8 cellular contexts compared by ENCODE assay signal in the genomic region with DNA sequence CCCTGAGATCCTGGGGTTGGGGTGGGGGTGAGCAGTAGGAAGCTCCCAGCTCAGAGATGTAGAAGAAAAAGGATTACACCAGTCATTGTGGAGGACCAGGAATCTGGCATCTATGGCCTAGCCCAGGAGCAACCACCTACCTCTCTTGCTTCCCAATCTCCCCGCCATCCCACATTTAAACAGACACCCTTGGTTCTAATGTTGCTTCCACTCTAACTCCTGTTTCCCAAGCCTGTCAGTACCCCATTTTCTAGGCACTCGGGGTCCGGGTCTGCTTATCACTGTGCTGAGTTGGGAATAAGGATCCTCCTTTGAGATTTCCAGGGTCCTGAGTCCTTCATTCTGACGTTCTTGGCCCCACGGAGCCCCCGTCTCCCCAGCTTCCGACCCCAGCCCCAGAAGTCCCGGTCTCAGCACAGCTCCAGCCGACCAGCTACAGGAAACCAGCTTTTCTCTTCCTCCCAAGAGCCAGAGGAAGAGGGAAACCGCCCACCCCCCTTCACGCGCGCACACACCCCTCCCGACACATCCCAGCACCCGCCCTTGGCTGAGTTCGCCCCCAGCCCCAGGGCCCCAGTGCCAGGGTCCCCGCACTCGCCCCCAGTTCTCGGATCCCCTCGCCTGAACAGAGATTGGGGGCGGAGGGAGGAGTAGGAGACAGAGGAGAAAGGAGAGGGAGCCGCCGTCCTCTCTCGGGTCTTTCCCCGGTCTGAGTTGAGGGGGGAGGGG. TPM values are rescaled to one million over a fixed set of nuclear protein-coding genes. Genes with fewer than 3 reads are reported as not detected.
DNase-seq lines count a peak whose midpoint lies in the region; ATAC-seq lines count a peak whose summit lies in the region.

No MANE protein-coding gene starts in this region.

- peak overlapping the region; percentile 68; the same call in 1 of the 2 replicates for H3K9ac ChIP-seq in iPS-20b (ENCODE audit: low read depth, low read length)

- H3K27ac Mint-ChIP-seq in activated naive CD8-positive, alpha-beta T cell treated with anti-CD3 and anti-CD28 coated beads, Interleukin-2, amount 10 ng/mL, durations not matched to agents 7 days and 5 days = peak overlapping the region; percentile 89

- H3K9me3 Mint-ChIP-seq in activated naive CD8-positive, alpha-beta T cell treated with anti-CD3 and anti-CD28 coated beads, Interleukin-2, amount 10 ng/mL, durations not matched to agents 7 days and 5 days = no peaks in the 10 kb centered on the region

- no peak overlapping the region for H3K27ac ChIP-seq in iPS-20b (ENCODE audit: low read length)

- H3K36me3 Mint-ChIP-seq in activated naive CD8-positive, alpha-beta T cell treated with anti-CD3 and anti-CD28 coated beads, Interleukin-2, amount 10 ng/mL, durations not matched to agents 7 days and 5 days = peaks cover 6% of the 10 kb centered on the region

- peaks cover 64% of the 10 kb centered on the region for H3K27me3 ChIP-seq in iPS-20b (ENCODE audit: insufficient read depth, low read length)

- H3K4me1 ChIP-seq in iPS-20b (ENCODE audit: insufficient read depth, low read length) = peaks cover 27% of the 10 kb centered on the region; the same call in 1 of the 2 replicates

- H3K4me3 ChIP-seq in iPS-20b (ENCODE audit: low read length) = peak overlapping the region; percentile 80

- peaks cover 41% of the 10 kb centered on the region for H3K4me1 Mint-ChIP-seq in activated naive CD8-positive, alpha-beta T cell treated with anti-CD3 and anti-CD28 coated beads, Interleukin-2, amount 10 ng/mL, durations not matched to agents 7 days and 5 days

- H3K27me3 Mint-ChIP-seq in activated naive CD8-positive, alpha-beta T cell treated with anti-CD3 and anti-CD28 coated beads, Interleukin-2, amount 10 ng/mL, durations not matched to agents 7 days and 5 days = peaks cover 16% of the 10 kb centered on the region

- DNase-seq in DMS 273 (lab: John Stamatoyannopoulos, UW; ENCODE audit: unreplicated experiment) (peak; percentile 16), DMS 273 treated with DMSO at 0.1 percent for 48 hours (lab: John Stamatoyannopoulos, UW) (no peak), occipital lobe (lab: John Stamatoyannopoulos, UW) (no peak), cortex of kidney (lab: John Stamatoyannopoulos, UW) (no peak), NCI-H1105 (lab: John Stamatoyannopoulos, UW) (no peak)
- peak; percentile 38 for DNase-seq in activated naive CD8-positive, alpha-beta T cell treated with anti-CD3 and anti-CD28 coated beads, Interleukin-2, amount 10 ng/mL, durations not matched to agents 7 days and 5 days
- peak; percentile 34 for DNase-seq in stimulated activated naive CD8-positive, alpha-beta T cell treated with anti-CD3 and anti-CD28 coated beads, Interleukin-15, Interleukin-2, amounts not matched to agents 100 U/mL and 50 U/mL, for 24 hours

- no peaks in the 10 kb centered on the region for H3K9me3 ChIP-seq in iPS-20b (ENCODE audit: insufficient read depth, low read depth, low read length)

- peak overlapping the region; percentile 91 for H3K4me3 Mint-ChIP-seq in activated naive CD8-positive, alpha-beta T cell treated with anti-CD3 and anti-CD28 coated beads, Interleukin-2, amount 10 ng/mL, durations not matched to agents 7 days and 5 days

- POLR2A ChIA-PET in activated naive CD8-positive, alpha-beta T cell treated with anti-CD3 and anti-CD28 coated beads, Interleukin-2, amount 10 ng/mL, durations not matched to agents 7 days and 5 days (lab: Charles Lee) = interaction anchor here (1.1 to 1.8 kb wide), 6 partner anchors 8 to 138 kb away, joined by 3 to 6 read pairs (median 3); partner anchors contain the start of genes CBX5 and NCKAP1L

- H3K36me3 ChIP-seq in iPS-20b (ENCODE audit: insufficient read depth, low read depth, low read length) = no peaks in the 10 kb centered on the region

- no peak for ATAC-seq in activated naive CD8-positive, alpha-beta T cell treated with anti-CD3 and anti-CD28 coated beads, Interleukin-2, amount 10 ng/mL, durations not matched to agents 7 days and 5 days (ENCODE audit: low read depth)
- no peak for ATAC-seq in stimulated activated naive CD8-positive, alpha-beta T cell treated with anti-CD3 and anti-CD28 coated beads, Interleukin-15, Interleukin-2, amounts not matched to agents 100 U/mL and 50 U/mL, for 24 hours

RNA-seq across cellular contexts. Expression of gene ITGA5, which starts 1.2 kb away (rescaled TPM):
- 10 to 100 TPM; 84.5 to 90.6 TPM for total RNA-seq in activated naive CD8-positive, alpha-beta T cell treated with anti-CD3 and anti-CD28 coated beads, Interleukin-2, amount 10 ng/mL, durations not matched to agents 7 days and 5 days
- total RNA-seq in occipital lobe = 5.1 TPM

RNA-seq across cellular contexts. Expression of gene ZNF385A, which starts 33.3 kb away (rescaled TPM):
- total RNA-seq in activated naive CD8-positive, alpha-beta T cell treated with anti-CD3 and anti-CD28 coated beads, Interleukin-2, amount 10 ng/mL, durations not matched to agents 7 days and 5 days = 1 to 10 TPM; 1.4 to 2.0 TPM
- 1.1 TPM for total RNA-seq in occipital lobe

RNA-seq across cellular contexts. Expression of gene GPR84, which starts 53.6 kb away (rescaled TPM):
- under 1 TPM; 0.39 to 0.65 TPM for total RNA-seq in activated naive CD8-positive, alpha-beta T cell treated with anti-CD3 and anti-CD28 coated beads, Interleukin-2, amount 10 ng/mL, durations not matched to agents 7 days and 5 days
- total RNA-seq in occipital lobe = 0.16 TPM

RNA-seq across cellular contexts. Expression of gene GTSF1, which starts 55.5 kb away (rescaled TPM):
- 1 to 10 TPM; 7.4 to 9.3 TPM for total RNA-seq in activated naive CD8-positive, alpha-beta T cell treated with anti-CD3 and anti-CD28 coated beads, Interleukin-2, amount 10 ng/mL, durations not matched to agents 7 days and 5 days
- 1.9 TPM for total RNA-seq in occipital lobe

Comparison
In these comparisons a context has a peak if more than half of its experiments do, and no peak if none do; other contexts are left out.
1. DNase-seq: peak in DMS 273 (single experiment), activated naive CD8-positive, alpha-beta T cell treated with anti-CD3 and anti-CD28 coated beads, Interleukin-2, amount 10 ng/mL, durations not matched to agents 7 days and 5 days (single experiment) and stimulated activated naive CD8-positive, alpha-beta T cell treated with anti-CD3 and anti-CD28 coated beads, Interleukin-15, Interleukin-2, amounts not matched to agents 100 U/mL and 50 U/mL, for 24 hours (single experiment); none in DMS 273 treated with DMSO at 0.1 percent for 48 hours (single experiment), occipital lobe (single experiment), cortex of kidney (single experiment) and NCI-H1105 (single experiment).
2. RNA of gene ITGA5, which starts 1.2 kb away (total RNA-seq): 84.5 to 90.6 TPM in activated naive CD8-positive, alpha-beta T cell treated with anti-CD3 and anti-CD28 coated beads, Interleukin-2, amount 10 ng/mL, durations not matched to agents 7 days and 5 days; 5.1 TPM in occipital lobe (single experiment); every median in the first group is over 10 times any median in the second.